In genomic region chr21:44979687-44980561, GRCh38 we compare ENCODE assay signal across 26 cellular contexts. TPM values are rescaled to one million over a fixed set of nuclear protein-coding genes. Genes with fewer than 3 reads are reported as not detected.
DNase-seq lines count a peak whose midpoint lies in the region; ATAC-seq and TF ChIP-seq lines count a peak whose summit lies in the region.
"Had no signal": no experiment of that assay in that cellular context is flagged by ENCODE, and none has a peak within 500 bp of the region (broad histone marks: within the 10 kb centered on the region; RNA-seq: fewer than 3 reads in every experiment).

No MANE protein-coding gene starts in this region.

- H3K9me3 Mint-ChIP-seq in endodermal cell, result no peaks in the 10 kb centered on the region
- H3K9me3 Mint-ChIP-seq: activated CD4-positive, alpha-beta T cell treated with anti-CD3 and anti-CD28 coated beads, Interleukin-2, amount 10 ng/mL, durations not matched to agents 24 days and 14 days; activated naive CD8-positive, alpha-beta T cell treated with anti-CD3 and anti-CD28 coated beads, Interleukin-2, amount 10 ng/mL, durations not matched to agents 7 days and 5 days; CD4-positive, alpha-beta T cell; memory B cell; stimulated activated effector memory CD8-positive, alpha-beta T cell treated with anti-CD3 and anti-CD28 coated beads, Interleukin-12 subunit alpha, Interleukin-12 subunit beta, amount 100 ng/mL, for 72 hours; WTC11 had no signal

- H2AK5ac ChIP-seq in trophoblast cell (ENCODE audit: low read length), result peak overlapping the region; percentile 41

- H2BK120ac ChIP-seq in trophoblast cell (ENCODE audit: insufficient read depth, low read length, poor library complexity), result no peak overlapping the region

- CTCF ChIA-PET in HEK293 (lab: Yijun Ruan, JAX), result interaction anchor here (1.7 kb wide), 1 partner anchor 157 kb away, joined by 6 read pairs; no protein-coding TSS in a partner anchor

- intact Hi-C loops in Right ventricle myocardium inferior (cut with DNase I) (no loop called here), heart right ventricle (cut with DNase I) (no loop called here)

- H3K4me3 ChIP-seq in heart right ventricle, result no peak overlapping the region
- H3K4me3 ChIP-seq in HEK293 (ENCODE audit: low read depth, low read length), result no peak overlapping the region
- no peak overlapping the region for H3K4me3 ChIP-seq in endodermal cell (ENCODE audit: low read length)
- H3K4me3 ChIP-seq in trophoblast cell (ENCODE audit: low read depth, low read length), result no peak overlapping the region
- H3K4me3 ChIP-seq: colonic mucosa, SJCRH30, suprapubic skin had no signal

- H2AFZ ChIP-seq in trophoblast cell (ENCODE audit: insufficient read depth, low read length, poor library complexity), result no peak overlapping the region

- H3K9me3 ChIP-seq in heart right ventricle (no peaks in the 10 kb centered on the region), HEK293 (ENCODE audit: control insufficient read depth, insufficient read depth, low read depth, low read length) (no peaks in the 10 kb centered on the region), endodermal cell (ENCODE audit: control insufficient read depth, low read length) (no peaks in the 10 kb centered on the region), trophoblast cell (ENCODE audit: insufficient read depth, low read depth, low read length) (no peaks in the 10 kb centered on the region)
- H3K9me3 ChIP-seq: colonic mucosa, SJCRH30, suprapubic skin had no signal

- peaks cover 16% of the 10 kb centered on the region for H3K79me1 ChIP-seq in trophoblast cell (ENCODE audit: low read length)

- H4K8ac ChIP-seq in trophoblast cell (ENCODE audit: low read depth, low read length), result peak overlapping the region; percentile 11

- H3K27ac ChIP-seq in heart right ventricle (peak overlapping the region in 1 of 10 donors; percentile 62), HEK293 (ENCODE audit: extremely low read depth, low read depth, low read length) (peak overlapping the region; percentile 17; the same call in 1 of the 2 replicates), endodermal cell (ENCODE audit: low read depth, low read length) (peak overlapping the region; percentile 64), trophoblast cell (ENCODE audit: low read depth, low read length) (no peak overlapping the region)
- H3K27ac ChIP-seq: colonic mucosa, HL-60, SJCRH30, suprapubic skin had no signal

- H3K27ac Mint-ChIP-seq in endodermal cell, result no peak overlapping the region
- H3K27ac Mint-ChIP-seq: activated CD4-positive, alpha-beta T cell treated with anti-CD3 and anti-CD28 coated beads, Interleukin-2, amount 10 ng/mL, durations not matched to agents 24 days and 14 days; activated naive CD8-positive, alpha-beta T cell treated with anti-CD3 and anti-CD28 coated beads, Interleukin-2, amount 10 ng/mL, durations not matched to agents 7 days and 5 days; CD4-positive, alpha-beta T cell; memory B cell; stimulated activated effector memory CD8-positive, alpha-beta T cell treated with anti-CD3 and anti-CD28 coated beads, Interleukin-12 subunit alpha, Interleukin-12 subunit beta, amount 100 ng/mL, for 72 hours had no signal

- DNase-seq in Right ventricle myocardium inferior (ENCODE audit: missing footprints), result peak; percentile 52
- no peak for DNase-seq in heart right ventricle
- no peak for DNase-seq in endodermal cell
- DNase-seq in trophoblast cell, result no peak
- DNase-seq in pons (ENCODE audit: low spot score), result no peak
- no peak for DNase-seq in NCI-H2081 (lab: John Stamatoyannopoulos, UW)
- DNase-seq: 8988T; activated CD4-positive, alpha-beta T cell treated with anti-CD3 and anti-CD28 coated beads, Interleukin-2, amount 10 ng/mL, durations not matched to agents 24 days and 14 days; activated gamma-delta T cell; activated naive CD8-positive, alpha-beta T cell treated with anti-CD3 and anti-CD28 coated beads, Interleukin-2, amount 10 ng/mL, durations not matched to agents 7 days and 5 days; CD4-positive, alpha-beta T cell; colonic mucosa; effector memory CD4-positive, alpha-beta T cell; Karpas-422; NCI-H1436 treated with DMSO at 0.1 percent for 48 hours; NCI-H345; nucleus accumbens; SJCRH30 had no signal

- ATAC-seq in Right ventricle myocardium inferior (peak; percentile 5), heart right ventricle (no peak), SK-N-SH treated with all-trans-retinoic acid at 6 μM for 48 hours (no peak)
- ATAC-seq: left lobe of liver; stimulated activated effector memory CD8-positive, alpha-beta T cell treated with anti-CD3 and anti-CD28 coated beads, Interleukin-12 subunit alpha, Interleukin-12 subunit beta, amount 100 ng/mL, for 72 hours; WTC11 had no signal

- H4K12ac ChIP-seq in trophoblast cell (ENCODE audit: low read depth, low read length), result no peak overlapping the region

- H3K18ac ChIP-seq in trophoblast cell (ENCODE audit: low read length), result no peak overlapping the region

- H3K36me3 ChIP-seq in heart right ventricle, result peaks cover 0 to 30% (median 13%) of the 10 kb centered on the region in 9 donors
- peaks cover 0 to 22% of the 10 kb centered on the region in 2 experiments; a peak in 1 of 3 replicates for H3K36me3 ChIP-seq in HEK293 (ENCODE audit: control insufficient read depth in 2 of 2, insufficient read depth in 1 of 2, low read length in 2 of 2)
- H3K36me3 ChIP-seq in endodermal cell (ENCODE audit: control insufficient read depth, insufficient read depth, low read length), result peaks cover 1% of the 10 kb centered on the region
- H3K36me3 ChIP-seq in trophoblast cell (ENCODE audit: control insufficient read depth in 1 of 2, insufficient read depth in 2 of 2, low read length in 2 of 2), result peaks cover 13 to 24% of the 10 kb centered on the region in 2 experiments
- H3K36me3 ChIP-seq: colonic mucosa had no signal

- H3K27me3 Mint-ChIP-seq in endodermal cell (ENCODE audit: insufficient read depth), result no peaks in the 10 kb centered on the region
- H3K27me3 Mint-ChIP-seq: activated CD4-positive, alpha-beta T cell treated with anti-CD3 and anti-CD28 coated beads, Interleukin-2, amount 10 ng/mL, durations not matched to agents 24 days and 14 days; activated naive CD8-positive, alpha-beta T cell treated with anti-CD3 and anti-CD28 coated beads, Interleukin-2, amount 10 ng/mL, durations not matched to agents 7 days and 5 days; CD4-positive, alpha-beta T cell; memory B cell had no signal

- peaks cover 2% of the 10 kb centered on the region for H3K79me2 ChIP-seq in trophoblast cell (ENCODE audit: control insufficient read depth, insufficient read depth, low read length, poor library complexity)

- H3K27me3 ChIP-seq in heart right ventricle (no peaks in the 10 kb centered on the region), endodermal cell (ENCODE audit: control insufficient read depth, insufficient read depth, low read length, poor library complexity, severe bottlenecking) (no peaks in the 10 kb centered on the region), trophoblast cell (ENCODE audit: insufficient read depth, low read length) (no peaks in the 10 kb centered on the region)
- H3K27me3 ChIP-seq: colonic mucosa, SJCRH30, suprapubic skin had no signal

- 86 to 91% methylated on average over 20 of the region's 20 CpGs for WGBS in heart right ventricle, 2 donors
- 86 to 88% methylated on average over 15 to 20 of the region's 20 CpGs for WGBS in endodermal cell (ENCODE audit: insufficient coverage in 1 of 2, insufficient read length in 1 of 2), 2 experiments
- WGBS in trophoblast cell (ENCODE audit: extremely low coverage, insufficient coverage, insufficient read length), result no CpG with 5 or more reads among the region's 20 CpGs

- H3K23ac ChIP-seq in trophoblast cell (ENCODE audit: low read length), result no peak overlapping the region

- H3K4me1 Mint-ChIP-seq in endodermal cell, result no peaks in the 10 kb centered on the region
- H3K4me1 Mint-ChIP-seq: activated CD4-positive, alpha-beta T cell treated with anti-CD3 and anti-CD28 coated beads, Interleukin-2, amount 10 ng/mL, durations not matched to agents 24 days and 14 days; activated naive CD8-positive, alpha-beta T cell treated with anti-CD3 and anti-CD28 coated beads, Interleukin-2, amount 10 ng/mL, durations not matched to agents 7 days and 5 days; memory B cell; stimulated activated effector memory CD8-positive, alpha-beta T cell treated with anti-CD3 and anti-CD28 coated beads, Interleukin-12 subunit alpha, Interleukin-12 subunit beta, amount 100 ng/mL, for 72 hours; WTC11 had no signal

- POLR2A ChIA-PET in HEK293 (lab: Yijun Ruan, JAX), result no interaction called here

- H2BK5ac ChIP-seq in trophoblast cell (ENCODE audit: low read depth, low read length, poor library complexity), result no peak overlapping the region

- H3K4me3 Mint-ChIP-seq in endodermal cell, result no peak overlapping the region
- H3K4me3 Mint-ChIP-seq: activated CD4-positive, alpha-beta T cell treated with anti-CD3 and anti-CD28 coated beads, Interleukin-2, amount 10 ng/mL, durations not matched to agents 24 days and 14 days; activated naive CD8-positive, alpha-beta T cell treated with anti-CD3 and anti-CD28 coated beads, Interleukin-2, amount 10 ng/mL, durations not matched to agents 7 days and 5 days; CD4-positive, alpha-beta T cell; memory B cell; stimulated activated effector memory CD8-positive, alpha-beta T cell treated with anti-CD3 and anti-CD28 coated beads, Interleukin-12 subunit alpha, Interleukin-12 subunit beta, amount 100 ng/mL, for 72 hours; WTC11 had no signal

- H3K4ac ChIP-seq in trophoblast cell (ENCODE audit: low read depth, low read length), result no peak overlapping the region

- no peak for TF ChIP-seq CTCF in heart right ventricle (IDR thresholded peaks at IDR 0.05)
- no peak for TF ChIP-seq CTCF in HEK293 (tag by site-specific recombination; IDR thresholded peaks at IDR 0.05)
- no peak for TF ChIP-seq CTCF in endodermal cell (conservative IDR thresholded peaks at IDR 0.05)

- H3K9ac ChIP-seq in endodermal cell (ENCODE audit: extremely low read depth, low read length, poor library complexity, severe bottlenecking) (no peak overlapping the region), trophoblast cell (ENCODE audit: low read length) (no peak overlapping the region)

- H3K14ac ChIP-seq in trophoblast cell (ENCODE audit: low read length), result peak overlapping the region; percentile 37

- peaks cover 12% of the 10 kb centered on the region for H3K36me3 Mint-ChIP-seq in endodermal cell (ENCODE audit: low read depth)
- H3K36me3 Mint-ChIP-seq: activated naive CD8-positive, alpha-beta T cell treated with anti-CD3 and anti-CD28 coated beads, Interleukin-2, amount 10 ng/mL, durations not matched to agents 7 days and 5 days; stimulated activated effector memory CD8-positive, alpha-beta T cell treated with anti-CD3 and anti-CD28 coated beads, Interleukin-12 subunit alpha, Interleukin-12 subunit beta, amount 100 ng/mL, for 72 hours; WTC11 had no signal

- peak overlapping the region; percentile 61 for H4K91ac ChIP-seq in trophoblast cell (ENCODE audit: low read depth, low read length)

- peak overlapping the region; percentile 69 for H2BK12ac ChIP-seq in trophoblast cell (ENCODE audit: low read length)

- H3K4me1 ChIP-seq in heart right ventricle (peaks cover under 1 to 21% (median 10%) of the 10 kb centered on the region in 9 donors), HEK293 (ENCODE audit: control insufficient read depth, insufficient read depth, low read length) (no peaks in the 10 kb centered on the region), endodermal cell (ENCODE audit: control insufficient read depth, insufficient read depth, low read length) (no peaks in the 10 kb centered on the region), trophoblast cell (ENCODE audit: control insufficient read depth in 1 of 2, insufficient read depth in 2 of 2, low read length in 2 of 2) (peaks cover 14 to 23% of the 10 kb centered on the region in 2 experiments)
- H3K4me1 ChIP-seq: colonic mucosa had no signal

- no peak overlapping the region for H3K4me2 ChIP-seq in trophoblast cell (ENCODE audit: low read length)

RNA-seq across cellular contexts. Expression of gene SLX9, which starts 40.1 kb away (rescaled TPM):
- 66.5 TPM for total RNA-seq in Right ventricle myocardium inferior
- 10 to 100 TPM; 42.4 to 67.2 (median 52.6) TPM for total RNA-seq in heart right ventricle
- 10 to 100 TPM; 68.1 to 83.6 TPM for polyA plus RNA-seq in heart right ventricle
- 10 to 100 TPM; 38.0 to 48.9 TPM for total RNA-seq in endodermal cell
- 27.9 TPM for polyA plus RNA-seq in endodermal cell (2013, experiment 1 of 2)
- 24.0 TPM for polyA plus RNA-seq in endodermal cell (2013, experiment 2 of 2)
- polyA plus RNA-seq in trophoblast cell (2013), result 19.1 and 21.1 TPM in 2 replicates

RNA-seq across cellular contexts. Expression of gene ITGB2, which starts 59.2 kb away (rescaled TPM):
- 36.7 TPM for total RNA-seq in Right ventricle myocardium inferior
- 100 to 1,000 TPM in 1 of 10 donors, 10 to 100 TPM in 5, 1 to 10 TPM in 4; 5.1 to 151 (median 10.3) TPM for total RNA-seq in heart right ventricle
- 10 to 100 TPM; 12.4 to 12.7 TPM for polyA plus RNA-seq in heart right ventricle
- total RNA-seq in endodermal cell, result 1 to 10 TPM; 1.6 to 2.3 TPM
- polyA plus RNA-seq in endodermal cell (2013, experiment 1 of 2), result 0.36 TPM
- polyA plus RNA-seq in endodermal cell (2013, experiment 2 of 2), result 0.54 TPM
- 0.03 TPM in 2 replicates for polyA plus RNA-seq in trophoblast cell (2013)
